1 cellular context compared by ENCODE assay signal in the genomic region with DNA sequence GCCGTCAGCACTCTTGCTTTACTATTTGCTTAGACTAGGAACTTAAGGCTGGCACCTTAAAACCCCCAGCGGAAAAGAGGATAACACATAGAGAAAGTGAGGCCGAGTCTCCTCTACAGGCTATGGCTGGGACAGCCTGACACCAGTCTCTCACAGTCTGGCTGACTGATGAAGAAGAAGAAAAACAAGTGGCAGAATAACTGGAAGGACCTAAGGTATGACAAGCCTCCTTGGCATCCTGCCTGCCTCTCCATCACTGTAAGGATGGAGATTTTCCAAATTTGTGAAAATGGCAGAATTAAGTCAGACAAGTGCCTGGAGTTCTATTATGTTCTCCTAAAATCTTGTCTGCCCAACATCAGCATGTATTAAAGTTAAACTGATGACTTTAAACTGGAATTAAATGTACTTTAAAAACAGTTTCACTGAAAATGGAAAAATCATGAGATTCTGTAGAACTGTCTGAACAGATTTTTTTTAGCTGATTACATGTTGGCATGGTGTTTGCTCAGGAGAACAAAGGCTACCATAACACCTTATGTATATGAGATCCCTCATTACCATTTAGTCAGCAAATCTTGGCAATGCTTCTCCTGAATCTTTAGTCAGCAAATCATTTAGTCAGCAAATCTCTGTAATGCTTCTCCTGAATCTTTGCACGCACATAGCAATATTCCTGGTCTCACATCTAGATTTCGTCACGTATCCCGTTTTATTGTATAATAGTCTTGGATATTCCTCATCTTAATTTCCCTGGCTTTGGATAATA.
TF ChIP-seq lines count a peak whose summit lies in the region.

No MANE protein-coding gene starts in this region.

TF ChIP-seq in K562, 482 proteins besides CTCF, POLR2A, EP300 and RAD21:
- 0 out of 2 replicates have a peak, but pooled peaks have one; percentile 7 for TF ChIP-seq MAFF (IDR thresholded peaks at IDR 0.05; ENCODE audit: low read length)
- TF ChIP-seq ZNF316 (IDR thresholded peaks at IDR 0.05): peak; percentile 58
- no peak for TF ChIP-seq ZKSCAN8 (CRISPR knock-in tag; IDR thresholded peaks at IDR 0.05)
- TF ChIP-seq RBBP5 (IDR thresholded peaks at IDR 0.05; ENCODE audit: borderline replicate concordance, insufficient read depth, low read length, poor library complexity, severe bottlenecking): no peak
- no peak for TF ChIP-seq ZNF217 (CRISPR knock-in tag; IDR thresholded peaks at IDR 0.05)
- no peak for TF ChIP-seq FOXK1 (CRISPR knock-in tag; IDR thresholded peaks at IDR 0.05; ENCODE audit: borderline replicate concordance)
- TF ChIP-seq C11orf30 (IDR thresholded peaks at IDR 0.05; ENCODE audit: low read depth): peak; percentile 30; the same call in 1 of the 2 replicates
- TF ChIP-seq THRAP3 (IDR thresholded peaks at IDR 0.05; ENCODE audit: borderline replicate concordance): no peak
